In the genomic region with DNA sequence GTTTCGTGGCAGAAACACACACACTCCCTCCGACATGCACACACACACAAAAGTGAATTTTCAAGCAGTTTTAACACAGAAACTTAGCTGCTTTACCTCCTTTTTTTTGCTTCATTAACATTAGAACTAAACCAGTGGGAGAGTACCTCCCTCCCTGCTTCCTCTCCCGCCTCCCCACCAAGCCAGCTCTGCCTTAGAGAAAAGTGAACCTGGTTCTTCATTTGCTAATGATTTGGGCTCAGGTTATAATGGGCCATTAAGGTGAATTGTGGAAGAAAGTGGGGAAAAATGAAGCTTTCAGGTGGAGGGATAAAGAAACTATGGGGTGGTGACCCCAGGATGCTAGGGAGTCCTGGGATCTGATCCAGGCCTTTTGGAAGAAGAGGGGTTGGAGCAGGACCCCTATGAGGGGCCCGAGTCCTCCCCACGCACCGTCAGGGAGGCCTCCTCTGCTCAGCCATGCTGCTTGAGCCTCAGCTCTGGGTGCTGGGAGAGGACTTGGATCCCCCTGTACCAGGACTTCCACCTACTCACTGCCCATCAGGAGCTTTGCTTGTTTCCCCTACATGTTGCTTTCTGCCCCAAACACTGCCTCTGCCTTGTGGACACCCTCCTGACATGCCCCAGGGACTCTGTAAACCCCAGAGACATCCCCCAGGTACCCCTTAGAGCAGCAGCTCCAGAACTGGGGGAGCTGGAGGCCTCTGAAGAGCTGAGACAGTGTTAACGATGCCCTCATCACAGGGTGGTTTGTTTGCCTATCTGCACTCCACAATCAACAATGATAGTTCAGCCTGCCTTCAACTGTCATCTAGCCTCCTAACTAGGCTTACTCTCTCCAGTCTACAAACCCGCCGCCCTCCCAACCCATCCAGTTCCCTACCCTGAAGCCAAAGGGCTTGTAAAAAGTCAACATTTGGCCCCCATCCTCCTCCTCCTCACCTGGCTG, we compare ENCODE assay signal across 17 cellular contexts. TPM values are rescaled to one million over a fixed set of nuclear protein-coding genes. Genes with fewer than 3 reads are reported as not detected.
A peak's percentile ranks its signal among the peaks of the same experiment; 100 is the strongest.
DNase-seq lines count a peak whose midpoint lies in the region; ATAC-seq and TF ChIP-seq lines count a peak whose summit lies in the region.
"Had no signal": no experiment of that assay in that cellular context is flagged by ENCODE, and none has a peak within 500 bp of the region (broad histone marks: within the 10 kb centered on the region; RNA-seq: fewer than 3 reads in every experiment).

No MANE protein-coding gene starts in this region.

- H3K9me3 Mint-ChIP-seq in natural killer cell treated with Interleukin-12 subunit alpha and Interleukin-12 subunit beta and Interleukin-15 and Interleukin-18, amount 100 ng/mL, for 72 hours: no peaks in the 10 kb centered on the region
- H3K9me3 Mint-ChIP-seq in natural killer cell: no peaks in the 10 kb centered on the region
- H3K9me3 Mint-ChIP-seq in stimulated activated naive B cell treated with anti-CD40 and anti-IgM and Interleukin-4, amounts not matched to agents 10 μg/mL and 1 μg/mL and 100 μg/mL, for 72 hours: no peaks in the 10 kb centered on the region
- H3K9me3 Mint-ChIP-seq: IgD-negative memory B cell; stimulated activated naive CD8-positive, alpha-beta T cell treated with anti-CD3 and anti-CD28 coated beads, Interleukin-15, Interleukin-2, amounts not matched to agents 100 ng/mL and 50 ng/mL, for 24 hours had no signal

- intact Hi-C loops in natural killer cell (cut with micrococcal nuclease): no loop called here

- H3K27ac ChIP-seq in iPS-18a (ENCODE audit: low read length): peak overlapping the region; percentile 54
- H3K27ac ChIP-seq: esophagus squamous epithelium, neutrophil, Peyer's patch had no signal

- H3K4me3 Mint-ChIP-seq in natural killer cell treated with Interleukin-12 subunit alpha and Interleukin-12 subunit beta and Interleukin-15 and Interleukin-18, amount 100 ng/mL, for 72 hours: no peak overlapping the region
- H3K4me3 Mint-ChIP-seq in natural killer cell (no peak overlapping the region), T-helper 17 cell (no peak overlapping the region)
- H3K4me3 Mint-ChIP-seq in stimulated activated naive B cell treated with anti-CD40 and anti-IgM and Interleukin-4, amounts not matched to agents 10 μg/mL and 1 μg/mL and 100 μg/mL, for 72 hours: no peak overlapping the region
- H3K4me3 Mint-ChIP-seq: stimulated activated naive CD8-positive, alpha-beta T cell treated with anti-CD3 and anti-CD28 coated beads, Interleukin-15, Interleukin-2, amounts not matched to agents 100 ng/mL and 50 ng/mL, for 24 hours had no signal

- no peaks in the 10 kb centered on the region for H3K36me3 Mint-ChIP-seq in natural killer cell treated with Interleukin-12 subunit alpha and Interleukin-12 subunit beta and Interleukin-15 and Interleukin-18, amount 100 ng/mL, for 72 hours
- H3K36me3 Mint-ChIP-seq in natural killer cell: no peaks in the 10 kb centered on the region
- no peaks in the 10 kb centered on the region for H3K36me3 Mint-ChIP-seq in T-helper 17 cell (ENCODE audit: low read depth)
- no peaks in the 10 kb centered on the region for H3K36me3 Mint-ChIP-seq in stimulated activated naive B cell treated with anti-CD40 and anti-IgM and Interleukin-4, amounts not matched to agents 10 μg/mL and 1 μg/mL and 100 μg/mL, for 72 hours
- H3K36me3 Mint-ChIP-seq: IgD-negative memory B cell had no signal

- H3K27ac Mint-ChIP-seq in natural killer cell treated with Interleukin-12 subunit alpha and Interleukin-12 subunit beta and Interleukin-15 and Interleukin-18, amount 100 ng/mL, for 72 hours: no peak overlapping the region
- no peak overlapping the region for H3K27ac Mint-ChIP-seq in natural killer cell
- peak overlapping the region; percentile 5 for H3K27ac Mint-ChIP-seq in T-helper 17 cell
- H3K27ac Mint-ChIP-seq in stimulated activated naive B cell treated with anti-CD40 and anti-IgM and Interleukin-4, amounts not matched to agents 10 μg/mL and 1 μg/mL and 100 μg/mL, for 72 hours: no peak overlapping the region
- H3K27ac Mint-ChIP-seq: stimulated activated naive CD8-positive, alpha-beta T cell treated with anti-CD3 and anti-CD28 coated beads, Interleukin-15, Interleukin-2, amounts not matched to agents 100 ng/mL and 50 ng/mL, for 24 hours had no signal

- H3K27me3 Mint-ChIP-seq in natural killer cell treated with Interleukin-12 subunit alpha and Interleukin-12 subunit beta and Interleukin-15 and Interleukin-18, amount 100 ng/mL, for 72 hours: no peaks in the 10 kb centered on the region
- H3K27me3 Mint-ChIP-seq in natural killer cell (ENCODE audit: low read depth in 2 of 2) (no peaks in the 10 kb centered on the region), T-helper 17 cell (peaks cover 6% of the 10 kb centered on the region)
- H3K27me3 Mint-ChIP-seq in stimulated activated naive B cell treated with anti-CD40 and anti-IgM and Interleukin-4, amounts not matched to agents 10 μg/mL and 1 μg/mL and 100 μg/mL, for 72 hours: no peaks in the 10 kb centered on the region
- H3K27me3 Mint-ChIP-seq: IgD-negative memory B cell; stimulated activated naive CD8-positive, alpha-beta T cell treated with anti-CD3 and anti-CD28 coated beads, Interleukin-15, Interleukin-2, amounts not matched to agents 100 ng/mL and 50 ng/mL, for 24 hours had no signal

- no peaks in the 10 kb centered on the region for H3K36me3 ChIP-seq in iPS-18a (ENCODE audit: control insufficient read depth, low read depth, low read length)
- H3K36me3 ChIP-seq: esophagus squamous epithelium, neutrophil, Peyer's patch had no signal

- H3K4me3 ChIP-seq in iPS-18a (ENCODE audit: low read length): peak overlapping the region; percentile 4
- H3K4me3 ChIP-seq: esophagus squamous epithelium, Peyer's patch had no signal

- DNase-seq in natural killer cell treated with Interleukin-12 subunit alpha and Interleukin-12 subunit beta and Interleukin-15 and Interleukin-18, amount 100 ng/mL, for 72 hours (ENCODE audit: low spot score): no peak
- DNase-seq in natural killer cell: no peak
- no peak for DNase-seq in T-helper 17 cell
- no peak for DNase-seq in activated CD4-positive, CD25-positive, alpha-beta regulatory T cell treated with anti-CD3 and anti-CD28 coated beads, Interleukin-2, amount 50 U/mL, for 72 hours
- DNase-seq in stimulated activated naive B cell treated with anti-CD40 and anti-IgM and Interleukin-4, amounts not matched to agents 10 μg/mL and 1 μg/mL and 100 μg/mL, for 72 hours: no peak
- DNase-seq in OCI-M1 (lab: John Stamatoyannopoulos, UW): no peak
- DNase-seq: activated CD4-positive, alpha-beta T cell treated with anti-CD3 and anti-CD28 coated beads, Interleukin-2, amount 50 U/mL, for 4 hours; esophagus squamous epithelium; NCI-H1092; NCI-H748 treated with DMSO at 0.1 percent for 48 hours; Peyer's patch; retina had no signal

- peaks cover 0 to 7% of the 10 kb centered on the region in 2 donors for H3K4me1 Mint-ChIP-seq in natural killer cell treated with Interleukin-12 subunit alpha and Interleukin-12 subunit beta and Interleukin-15 and Interleukin-18, amount 100 ng/mL, for 72 hours (ENCODE audit: low read depth in 2 of 2)
- H3K4me1 Mint-ChIP-seq in natural killer cell (no peaks in the 10 kb centered on the region), T-helper 17 cell (peaks cover 8% of the 10 kb centered on the region)
- H3K4me1 Mint-ChIP-seq in stimulated activated naive B cell treated with anti-CD40 and anti-IgM and Interleukin-4, amounts not matched to agents 10 μg/mL and 1 μg/mL and 100 μg/mL, for 72 hours: no peaks in the 10 kb centered on the region

- H3K4me1 ChIP-seq in iPS-18a (ENCODE audit: control insufficient read depth, low read depth, low read length): peaks cover 51% of the 10 kb centered on the region
- H3K4me1 ChIP-seq: Peyer's patch had no signal

- no peaks in the 10 kb centered on the region for H3K9me3 ChIP-seq in T-helper 17 cell (ENCODE audit: control insufficient read depth, low read length, poor library complexity, severe bottlenecking)
- no peaks in the 10 kb centered on the region for H3K9me3 ChIP-seq in iPS-18a (ENCODE audit: control insufficient read depth, low read depth, low read length)
- H3K9me3 ChIP-seq: esophagus squamous epithelium, neutrophil, Peyer's patch had no signal

- peak overlapping the region; percentile 2 for H3K9ac ChIP-seq in iPS-18a (ENCODE audit: low read length)

- H3K27me3 ChIP-seq in iPS-18a (ENCODE audit: control insufficient read depth, insufficient read depth, low read length): no peaks in the 10 kb centered on the region
- H3K27me3 ChIP-seq: esophagus squamous epithelium, neutrophil, Peyer's patch had no signal

- no peak for TF ChIP-seq CTCF in natural killer cell (IDR thresholded peaks at IDR 0.05)

- peak; percentile 28 to 48 for ATAC-seq in natural killer cell treated with Interleukin-12 subunit alpha and Interleukin-12 subunit beta and Interleukin-15 and Interleukin-18, amount 100 ng/mL, for 72 hours
- no peak for ATAC-seq in natural killer cell
- ATAC-seq in T-helper 17 cell: no peak
- no peak for ATAC-seq in GM18861 (IDR thresholded peaks at IDR 0.05; ENCODE audit: unreplicated experiment)
- no peak for ATAC-seq in stimulated activated naive B cell treated with anti-CD40 and anti-IgM and Interleukin-4, amounts not matched to agents 10 μg/mL and 1 μg/mL and 100 μg/mL, for 72 hours (replicated peaks)

RNA-seq across cellular contexts. Expression of gene JADE1, which starts 6.5 kb away (rescaled TPM):
- 10 to 100 TPM; 21.7 to 33.6 TPM for total RNA-seq in natural killer cell treated with Interleukin-12 subunit alpha and Interleukin-12 subunit beta and Interleukin-15 and Interleukin-18, amount 100 ng/mL, for 72 hours
- total RNA-seq in natural killer cell (10 to 100 TPM; 48.9 to 55.8 (median 52.7) TPM), T-helper 17 cell (10 to 100 TPM; 38.0 to 53.1 TPM)

Comparison
In these comparisons a context has a peak if more than half of its experiments do, and no peak if none do; other contexts are left out.
1. ATAC-seq: peak in natural killer cell treated with Interleukin-12 subunit alpha and Interleukin-12 subunit beta and Interleukin-15 and Interleukin-18, amount 100 ng/mL, for 72 hours (2 of 2); none in natural killer cell (0 of 3), T-helper 17 cell (single experiment), GM18861 (single experiment) and stimulated activated naive B cell treated with anti-CD40 and anti-IgM and Interleukin-4, amounts not matched to agents 10 μg/mL and 1 μg/mL and 100 μg/mL, for 72 hours (0 of 2).